Comparison of ENCODE assay signal across 2 cellular contexts in genomic region chr15:66661432-66662096, GRCh38.
TF ChIP-seq lines count a peak whose summit lies in the region.

No MANE protein-coding gene starts in this region.

TF ChIP-seq in IMR-90, 13 proteins besides CTCF, POLR2A, EP300 and RAD21:
- TF ChIP-seq CHD1 (IDR thresholded peaks at IDR 0.05; ENCODE audit: low read depth, low read length) (no peak), MAFK (IDR thresholded peaks at IDR 0.05; ENCODE audit: low read depth, low read length) (no peak), ELK1 (IDR thresholded peaks at IDR 0.05; ENCODE audit: borderline replicate concordance, low read depth, low read length) (no peak), BHLHE40 (IDR thresholded peaks at IDR 0.05; ENCODE audit: low read depth, low read length) (no peak), FOS (IDR thresholded peaks at IDR 0.05; ENCODE audit: low read depth, low read length) (no peak), RFX5 (IDR thresholded peaks at IDR 0.05; ENCODE audit: low read depth, low read length) (no peak), CEBPB (IDR thresholded peaks at IDR 0.05; ENCODE audit: low read depth, low read length) (no peak), SMC3 (IDR thresholded peaks at IDR 0.05; ENCODE audit: low read depth, low read length) (no peak), NFE2L2 (IDR thresholded peaks at IDR 0.05; ENCODE audit: low read depth, low read length) (no peak)

TF ChIP-seq in HepG2, 621 proteins besides CTCF, POLR2A, EP300 and RAD21 (continues in another document):
- TF ChIP-seq GRHL1 (CRISPR knock-in tag; conservative IDR thresholded peaks at IDR 0.05) (no peak), GTF2F1 (IDR thresholded peaks at IDR 0.05; ENCODE audit: low read length) (no peak), MEIS2 (CRISPR knock-in tag; IDR thresholded peaks at IDR 0.05) (no peak), NCOA2 (CRISPR knock-in tag; IDR thresholded peaks at IDR 0.05) (no peak), ZNF281 (CRISPR knock-in tag; IDR thresholded peaks at IDR 0.05; ENCODE audit: borderline replicate concordance) (no peak), REL (CRISPR knock-in tag; conservative IDR thresholded peaks at IDR 0.05) (no peak), ZZZ3 (CRISPR knock-in tag; IDR thresholded peaks at IDR 0.05; ENCODE audit: borderline replicate concordance) (no peak), NR3C1 (CRISPR knock-in tag; IDR thresholded peaks at IDR 0.05) (no peak), ZBTB43 (CRISPR knock-in tag; conservative IDR thresholded peaks at IDR 0.05) (no peak), ZNF354B (CRISPR knock-in tag; IDR thresholded peaks at IDR 0.05) (no peak), ZNF770 (CRISPR knock-in tag; IDR thresholded peaks at IDR 0.05) (no peak), DDIT3 (CRISPR knock-in tag; IDR thresholded peaks at IDR 0.05) (no peak), ZNF207 (IDR thresholded peaks at IDR 0.05; ENCODE audit: borderline replicate concordance) (no peak), TERF1 (CRISPR knock-in tag; IDR thresholded peaks at IDR 0.05) (no peak), SAFB2 (CRISPR knock-in tag; IDR thresholded peaks at IDR 0.05; ENCODE audit: borderline replicate concordance, low read depth) (no peak), ZNF687 (CRISPR knock-in tag; IDR thresholded peaks at IDR 0.05) (peak; percentile 65), ZNF350 (CRISPR knock-in tag; IDR thresholded peaks at IDR 0.05; ENCODE audit: borderline replicate concordance, low read depth) (no peak), ARNT (IDR thresholded peaks at IDR 0.05) (no peak), HOXA9 (CRISPR knock-in tag; IDR thresholded peaks at IDR 0.05; ENCODE audit: borderline replicate concordance) (no peak), ZNF274 (CRISPR knock-in tag; IDR thresholded peaks at IDR 0.05) (no peak), ZNF34 (CRISPR knock-in tag; IDR thresholded peaks at IDR 0.05; ENCODE audit: borderline replicate concordance) (no peak), ZNF441 (CRISPR knock-in tag; IDR thresholded peaks at IDR 0.05; ENCODE audit: borderline replicate concordance) (no peak), ZNF224 (CRISPR knock-in tag; IDR thresholded peaks at IDR 0.05) (no peak), BCL3 (CRISPR knock-in tag; IDR thresholded peaks at IDR 0.05) (no peak), ZFY (CRISPR knock-in tag; IDR thresholded peaks at IDR 0.05) (0 out of 2 replicates have a peak, but pooled peaks have one; percentile 13), MYNN (CRISPR knock-in tag; IDR thresholded peaks at IDR 0.05; ENCODE audit: low read depth) (no peak), ZKSCAN5 (CRISPR knock-in tag; IDR thresholded peaks at IDR 0.05) (no peak), ZC3H13 (CRISPR knock-in tag; IDR thresholded peaks at IDR 0.05) (no peak), ELF3 (CRISPR knock-in tag; IDR thresholded peaks at IDR 0.05) (0 out of 2 replicates have a peak, but pooled peaks have one; percentile 16), ZNF17 (CRISPR knock-in tag; IDR thresholded peaks at IDR 0.05) (no peak), ZFX (CRISPR knock-in tag; IDR thresholded peaks at IDR 0.05; ENCODE audit: low read depth) (peak; percentile 58; the same call in 1 of the 2 replicates), ZNF343 (CRISPR knock-in tag; IDR thresholded peaks at IDR 0.05) (no peak), ZFP62 (CRISPR knock-in tag; IDR thresholded peaks at IDR 0.05) (no peak), ETV5 (CRISPR knock-in tag; IDR thresholded peaks at IDR 0.05; ENCODE audit: borderline replicate concordance) (peak; percentile 15; the same call in 1 of the 2 replicates), ARID4A (CRISPR knock-in tag; IDR thresholded peaks at IDR 0.05; ENCODE audit: borderline replicate concordance) (no peak), ZNF18 (CRISPR knock-in tag; IDR thresholded peaks at IDR 0.05; ENCODE audit: insufficient replicate concordance) (no peak)
